26 cellular contexts compared by ENCODE assay signal in genomic region chr17:61728297-61728836, GRCh38.
"Had no signal": no experiment of that assay in that cellular context is flagged by ENCODE, and none has a peak within 500 bp of the region (broad histone marks: within the 10 kb centered on the region; RNA-seq: fewer than 3 reads in every experiment).

No MANE protein-coding gene starts in this region.

- H3K36me3 ChIP-seq: sigmoid colon, stomach, suprapubic skin, tibial nerve had no signal

- DNase-seq: activated CD4-positive, alpha-beta memory T cell treated with anti-CD3 and anti-CD28 coated beads, Interleukin-2, amount 10 ng/mL, durations not matched to agents 7 days and 5 days; activated effector memory CD4-positive, alpha-beta T cell treated with anti-CD3 and anti-CD28 coated beads, Interleukin-2, amount 50 U/mL, for 16 hours; activated T-cell treated with anti-CD3 and anti-CD28 coated beads, Interleukin-2, amount 50 U/mL, for 72 hours; anterior cingulate cortex; body of pancreas; caudate nucleus; dermis blood vessel endothelial cell; effector CD8-positive, alpha-beta T cell; foreskin melanocyte; glutamatergic neuron; hippocampal formation; left ventricle myocardium superior; mammary epithelial cell; sigmoid colon; stimulated activated CD4-positive, alpha-beta T cell treated with anti-CD3 and anti-CD28 coated beads, Interleukin-15, amount 100 ng/mL, for 24 hours; stomach had no signal

- H3K4me2 ChIP-seq: smooth muscle cell had no signal

- ATAC-seq: activated T-cell treated with anti-CD3 and anti-CD28 coated beads, Interleukin-2, amount 50 U/mL, for 72 hours; body of pancreas; esophagus mucosa; left ventricle myocardium superior; natural killer cell treated with Interleukin-12 subunit alpha and Interleukin-12 subunit beta and Interleukin-15 and Interleukin-18, amount 100 ng/mL, for 72 hours; stimulated activated memory B cell treated with anti-CD40 and anti-IgM and Interleukin-4, amounts not matched to agents 10 μg/mL and 1 μg/mL and 100 μg/mL, for 72 hours; WTC11 had no signal

- H3K27me3 ChIP-seq: body of pancreas, sigmoid colon, stomach, suprapubic skin, tibial nerve had no signal

- H3K4me3 ChIP-seq: body of pancreas, sigmoid colon, smooth muscle cell, stomach, suprapubic skin, tibial nerve had no signal

- H3K79me2 ChIP-seq: parathyroid adenoma had no signal

- FAIRE-seq: endothelial cell of umbilical vein, islet of Langerhans had no signal

- H2AFZ ChIP-seq: parathyroid adenoma had no signal

- H3K4me1 ChIP-seq: body of pancreas, parathyroid adenoma, sigmoid colon, stomach, suprapubic skin, tibial nerve had no signal

- H3K9me3 ChIP-seq: body of pancreas, sigmoid colon, stomach, suprapubic skin, tibial nerve had no signal

- H3K9ac ChIP-seq: parathyroid adenoma had no signal

- H3K27ac ChIP-seq: body of pancreas, parathyroid adenoma, sigmoid colon, stomach, suprapubic skin, tibial nerve had no signal
